Comparison of ENCODE assay signal across 9 cellular contexts in genomic region chr22:17920145-17920605, GRCh38.
DNase-seq lines count a peak whose midpoint lies in the region; ATAC-seq, FAIRE-seq and TF ChIP-seq lines count a peak whose summit lies in the region.
"Had no signal": no experiment of that assay in that cellular context is flagged by ENCODE, and none has a peak within 500 bp of the region (broad histone marks: within the 10 kb centered on the region; RNA-seq: fewer than 3 reads in every experiment).

No MANE protein-coding gene starts in this region.

- H3K27ac ChIP-seq in breast epithelium (peak overlapping the region; percentile 82 to 83), keratinocyte (ENCODE audit: control insufficient read depth, insufficient read depth, low read length) (peak overlapping the region; percentile 43), thymus (ENCODE audit: low read depth) (peak overlapping the region; percentile 43)

- peaks cover 14 to 36% of the 10 kb centered on the region in 2 donors for H3K4me1 ChIP-seq in breast epithelium
- peaks cover 79% of the 10 kb centered on the region for H3K4me1 ChIP-seq in keratinocyte (ENCODE audit: control insufficient read depth, extremely low read depth, insufficient read depth, low read length)
- H3K4me1 ChIP-seq in thymus (ENCODE audit: control insufficient read depth, insufficient read depth, low read length): no peaks in the 10 kb centered on the region

- intact Hi-C loops in breast epithelium (cut with DNase I; ENCODE audit: low total_unique reads): no loop called here

- FAIRE-seq in keratinocyte (lab: Jason Lieb, UNC): peak; percentile 68

- 56% methylated on average over 15 of the region's 15 CpGs for WGBS in thymus

- no peak for ATAC-seq in GM19035 (IDR thresholded peaks at IDR 0.05; ENCODE audit: unreplicated experiment)

- H3K9ac ChIP-seq in keratinocyte (ENCODE audit: control insufficient read depth, extremely low read depth, insufficient read depth, low read length): peak overlapping the region; percentile 50

- H3K79me2 ChIP-seq in keratinocyte (ENCODE audit: control insufficient read depth, insufficient read depth, low read length): peaks cover 88% of the 10 kb centered on the region

- H3K4me3 ChIP-seq in breast epithelium: peak overlapping the region in 1 of 3 donors; percentile 34
- H3K4me3 ChIP-seq in keratinocyte (ENCODE audit: control insufficient read depth in 2 of 3, extremely low read depth in 1 of 3, insufficient read depth in 2 of 3, low read depth in 1 of 3, low read length in 3 of 3): peak overlapping the region in 2 of 3 experiments; percentile 20 to 28
- H3K4me3 ChIP-seq in thymus (ENCODE audit: low read length): no peak overlapping the region

- TF ChIP-seq CTCF in breast epithelium (IDR thresholded peaks at IDR 0.05) (no peak), keratinocyte (optimal IDR thresholded peaks at IDR 0.05 in 1 of 3, IDR thresholded peaks at IDR 0.05 in 1 of 3, conservative IDR thresholded peaks at IDR 0.05 in 1 of 3; ENCODE audit: extremely low read depth in 1 of 3, insufficient read depth in 2 of 3, low read length in 3 of 3) (peak in 2 of 3 experiments; percentile 9 to 18)

- peaks cover 72% of the 10 kb centered on the region for H4K20me1 ChIP-seq in keratinocyte (ENCODE audit: control insufficient read depth, extremely low read depth, insufficient read depth, low read length)

- H3K36me3 ChIP-seq in breast epithelium (no peaks in the 10 kb centered on the region), keratinocyte (ENCODE audit: control insufficient read depth in 2 of 2, extremely low read depth in 1 of 2, insufficient read depth in 2 of 2, low read length in 2 of 2) (peaks cover 3% of the 10 kb centered on the region in 2 experiments), thymus (ENCODE audit: control insufficient read depth, insufficient read depth) (no peaks in the 10 kb centered on the region)

- H2AFZ ChIP-seq in keratinocyte (ENCODE audit: control insufficient read depth, low read length): no peak overlapping the region

- TF ChIP-seq POLR2A in breast epithelium (IDR thresholded peaks at IDR 0.05): no peak

- dilution Hi-C loops in keratinocyte (cut with MboI; ENCODE audit: extremely low pct_ligation_motif_present, low sequenced_read_pairs): no loop called here

- H3K27me3 ChIP-seq in breast epithelium (no peaks in the 10 kb centered on the region), keratinocyte (ENCODE audit: control insufficient read depth, extremely low read depth, insufficient read depth, low read length) (no peaks in the 10 kb centered on the region), thymus (ENCODE audit: control insufficient read depth, insufficient read depth) (no peaks in the 10 kb centered on the region)

- peak overlapping the region; percentile 78 for H3K4me2 ChIP-seq in keratinocyte (ENCODE audit: control insufficient read depth, extremely low read depth, insufficient read depth, low read depth, low read length)

- H3K9me3 ChIP-seq in breast epithelium (no peaks in the 10 kb centered on the region), keratinocyte (ENCODE audit: control insufficient read depth, low read depth, low read length) (no peaks in the 10 kb centered on the region), thymus (ENCODE audit: control insufficient read depth) (no peaks in the 10 kb centered on the region)

- H3K9me1 ChIP-seq in keratinocyte (ENCODE audit: control insufficient read depth, extremely low read depth, insufficient read depth, low read length): peaks cover 28% of the 10 kb centered on the region

- DNase-seq in NCI-H2227 (lab: John Stamatoyannopoulos, UW; ENCODE audit: unreplicated experiment) (peak; percentile 43), breast epithelium (ENCODE audit: low spot score in 2 of 2) (peak in 1 of 2 donors; percentile 59), keratinocyte (ENCODE audit: low read depth, low spot score) (no peak), midbrain (lab: John Stamatoyannopoulos, UW) (no peak), NCI-H128 (lab: John Stamatoyannopoulos, UW; ENCODE audit: unreplicated experiment) (no peak)
- DNase-seq in stimulated activated naive CD4-positive, alpha-beta T cell (lab: John Stamatoyannopoulos, UW): no peak
- DNase-seq: stimulated activated CD4-positive, alpha-beta T cell treated with anti-CD3 and anti-CD28 coated beads, Interleukin-12 subunit alpha, Interleukin-12 subunit beta, amount 100 ng/mL, for 4 hours had no signal

Comparison
In these comparisons a context has a peak if more than half of its experiments do, and no peak if none do; other contexts are left out.
1. CTCF ChIP-seq: peak in keratinocyte (2 of 3); none in breast epithelium (0 of 3).
2. Peak in every context shown above with its lines, with median percentiles within 50 percentile points of each other: H3K27ac ChIP-seq.